Comparison of ENCODE assay signal across 32 cellular contexts in the genomic region with DNA sequence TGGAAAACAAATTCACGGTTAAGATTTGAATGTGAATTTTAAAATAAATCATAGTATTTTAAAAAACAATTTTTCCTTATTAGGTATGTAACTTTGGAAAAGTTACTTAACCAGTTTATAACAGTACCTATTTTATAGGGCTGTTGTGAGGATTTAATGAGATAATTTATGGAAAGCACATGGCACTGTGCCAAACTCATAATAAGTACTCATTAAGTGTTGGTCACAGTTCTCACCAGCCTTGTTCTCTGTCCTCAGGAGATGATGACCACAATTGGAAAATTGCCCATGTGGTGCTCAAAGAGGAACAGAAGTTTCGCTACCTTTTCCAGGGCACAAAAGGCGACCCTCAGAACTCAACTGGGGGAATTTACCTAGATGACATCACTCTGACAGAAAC. TPM values are rescaled to one million over a fixed set of nuclear protein-coding genes. Genes with fewer than 3 reads are reported as not detected.
"Had no signal": no experiment of that assay in that cellular context is flagged by ENCODE, and none has a peak within 500 bp of the region (broad histone marks: within the 10 kb centered on the region; RNA-seq: fewer than 3 reads in every experiment).

No MANE protein-coding gene starts in this region.

- H3K4me3 ChIP-seq: breast epithelium, colonic mucosa, MG63, Peyer's patch, SJSA1 had no signal

- DNase-seq: activated CD4-positive, alpha-beta T cell treated with anti-CD3 and anti-CD28 coated beads for 48 hours; activated CD4-positive, alpha-beta T cell treated with anti-CD3 and anti-CD28 coated beads, Interleukin-2, amount 50 U/mL, for 4 hours; activated CD4-positive, CD25-positive, alpha-beta regulatory T cell treated with anti-CD3 and anti-CD28 coated beads, Interleukin-2, amount 50 U/mL, for 72 hours; activated CD8-positive, alpha-beta memory T cell treated with anti-CD3 and anti-CD28 coated beads, Interleukin-2, amount 10 ng/mL, durations not matched to agents 7 days and 5 days; activated CD8-positive, alpha-beta T cell treated with anti-CD3 and anti-CD28 coated beads, Interleukin-2, amount 10 ng/mL, durations not matched to agents 7 days and 5 days; activated effector memory CD4-positive, alpha-beta T cell treated with Interleukin-2 at 50 U/mL for 16 hours; activated naive CD4-positive, alpha-beta T cell; activated T-cell treated with anti-CD3 and anti-CD28 coated beads, Interleukin-2, amount 50 U/mL, for 24 hours; aorta; caudate nucleus; colonic mucosa; MG63; MV-4-11; NCI-H1092 treated with DMSO at 0.1 percent for 48 hours; NCI-H1436 treated with DMSO at 0.1 percent for 48 hours; NCI-H187; NCI-H2081; NCI-H510A treated with DMSO at 0.1 percent for 48 hours; NCI-H774; NK-92 treated with Interleukin-12 subunit alpha and Interleukin-12 subunit beta, amount 100 ng/mL, for 24 hours; Peyer's patch; SHP77; SW 1271 had no signal

- H3K36me3 Mint-ChIP-seq: activated CD8-positive, alpha-beta memory T cell treated with anti-CD3 and anti-CD28 coated beads, Interleukin-2, amount 10 ng/mL, durations not matched to agents 7 days and 5 days; activated naive CD4-positive, alpha-beta T cell treated with anti-CD3 and anti-CD28 coated beads, Interleukin-2, amount 50 U/mL, for 24 hours; WTC11 had no signal

- H3K4me3 Mint-ChIP-seq: activated CD8-positive, alpha-beta memory T cell treated with anti-CD3 and anti-CD28 coated beads, Interleukin-2, amount 10 ng/mL, durations not matched to agents 7 days and 5 days; activated CD8-positive, alpha-beta T cell treated with anti-CD3 and anti-CD28 coated beads, Interleukin-2, amount 10 ng/mL, durations not matched to agents 7 days and 5 days; activated naive CD4-positive, alpha-beta T cell treated with anti-CD3 and anti-CD28 coated beads, Interleukin-2, amount 50 U/mL, for 24 hours; activated T-cell treated with anti-CD3 and anti-CD28 coated beads, Interleukin-2, amount 50 U/mL, for 24 hours; activated T-helper 1 cell treated with anti-CD3 and anti-CD28 coated beads, Interleukin-12 subunit alpha, Interleukin-12 subunit beta, Interleukin-2, Interleukin-4 antibody, amounts not matched to agents 30 ng/mL and 10 ng/mL and 1 ng/mL, durations not matched to agents 14 hours and 24 hours and 36 hours; T-helper 1 cell treated with Interleukin-12 subunit alpha and Interleukin-12 subunit beta and Interleukin-4 antibody, amounts not matched to agents 30 μg/mL and 1 μg/mL, for 36 hours; WTC11 had no signal

- H3K27me3 ChIP-seq: breast epithelium, colonic mucosa, MG63, Peyer's patch, SJSA1 had no signal

- H3K9me3 Mint-ChIP-seq: activated naive CD4-positive, alpha-beta T cell treated with anti-CD3 and anti-CD28 coated beads, Interleukin-2, amount 50 U/mL, for 24 hours; activated T-cell treated with anti-CD3 and anti-CD28 coated beads, Interleukin-2, amount 50 U/mL, for 24 hours; activated T-helper 1 cell treated with anti-CD3 and anti-CD28 coated beads, Interleukin-12 subunit alpha, Interleukin-12 subunit beta, Interleukin-2, Interleukin-4 antibody, amounts not matched to agents 30 ng/mL and 10 ng/mL and 1 ng/mL, durations not matched to agents 14 hours and 24 hours and 36 hours; T-helper 1 cell treated with Interleukin-12 subunit alpha and Interleukin-12 subunit beta and Interleukin-4 antibody, amounts not matched to agents 30 μg/mL and 1 μg/mL, for 36 hours; WTC11 had no signal

- H3K4me1 ChIP-seq: breast epithelium, colonic mucosa, Peyer's patch, SJSA1 had no signal

- ATAC-seq: activated CD8-positive, alpha-beta memory T cell treated with anti-CD3 and anti-CD28 coated beads, Interleukin-2, amount 10 ng/mL, durations not matched to agents 7 days and 5 days; activated CD8-positive, alpha-beta T cell treated with anti-CD3 and anti-CD28 coated beads, Interleukin-2, amount 10 ng/mL, durations not matched to agents 7 days and 5 days; SK-N-SH treated with all-trans-retinoic acid at 6 μM for 48 hours; WTC11 had no signal

- H3K4me1 Mint-ChIP-seq: activated CD8-positive, alpha-beta memory T cell treated with anti-CD3 and anti-CD28 coated beads, Interleukin-2, amount 10 ng/mL, durations not matched to agents 7 days and 5 days; activated naive CD4-positive, alpha-beta T cell treated with anti-CD3 and anti-CD28 coated beads, Interleukin-2, amount 50 U/mL, for 24 hours; WTC11 had no signal

- H3K27ac ChIP-seq: breast epithelium, colonic mucosa, Peyer's patch, RWPE1, SJSA1 had no signal

- H3K27ac Mint-ChIP-seq: activated CD8-positive, alpha-beta memory T cell treated with anti-CD3 and anti-CD28 coated beads, Interleukin-2, amount 10 ng/mL, durations not matched to agents 7 days and 5 days; activated CD8-positive, alpha-beta T cell treated with anti-CD3 and anti-CD28 coated beads, Interleukin-2, amount 10 ng/mL, durations not matched to agents 7 days and 5 days; activated naive CD4-positive, alpha-beta T cell treated with anti-CD3 and anti-CD28 coated beads, Interleukin-2, amount 50 U/mL, for 24 hours; activated T-cell treated with anti-CD3 and anti-CD28 coated beads, Interleukin-2, amount 50 U/mL, for 24 hours; activated T-helper 1 cell treated with anti-CD3 and anti-CD28 coated beads, Interleukin-12 subunit alpha, Interleukin-12 subunit beta, Interleukin-2, Interleukin-4 antibody, amounts not matched to agents 30 ng/mL and 10 ng/mL and 1 ng/mL, durations not matched to agents 14 hours and 24 hours and 36 hours; T-helper 1 cell treated with Interleukin-12 subunit alpha and Interleukin-12 subunit beta and Interleukin-4 antibody, amounts not matched to agents 30 μg/mL and 1 μg/mL, for 36 hours; WTC11 had no signal

- H3K9me3 ChIP-seq: breast epithelium, colonic mucosa, MG63, Peyer's patch, SJSA1 had no signal

- H3K36me3 ChIP-seq: breast epithelium, colonic mucosa, MG63, SJSA1 had no signal

RNA-seq across cellular contexts. Expression of a gene that starts 39.6 kb away (rescaled TPM):
- total RNA-seq: activated CD8-positive, alpha-beta memory T cell treated with anti-CD3 and anti-CD28 coated beads, Interleukin-2, amount 10 ng/mL, durations not matched to agents 7 days and 5 days; activated CD8-positive, alpha-beta T cell treated with anti-CD3 and anti-CD28 coated beads, Interleukin-2, amount 10 ng/mL, durations not matched to agents 7 days and 5 days; activated T-helper 1 cell treated with anti-CD3 and anti-CD28 coated beads, Interleukin-12 subunit alpha, Interleukin-12 subunit beta, Interleukin-2, Interleukin-4 antibody, amounts not matched to agents 30 ng/mL and 10 ng/mL and 1 ng/mL, durations not matched to agents 14 hours and 24 hours and 36 hours; aorta; LHCN-M2 had no signal
